ENCODE assay signal across 29 cellular contexts in genomic region chr11:36567684-36568083, GRCh38. TPM values are rescaled to one million over a fixed set of nuclear protein-coding genes. Genes with fewer than 3 reads are reported as not detected.
"Had no signal": no experiment of that assay in that cellular context is flagged by ENCODE, and none has a peak within 500 bp of the region (broad histone marks: within the 10 kb centered on the region; RNA-seq: fewer than 3 reads in every experiment).

RAG1 (plus strand) TSS chr11:36568007; CDS start chr11:36573305, 5,298 bp downstream.

- H3K9me3 ChIP-seq: MG63, SJCRH30 had no signal

- H3K4me3 ChIP-seq: MG63, SJCRH30, SK-N-MC had no signal

- H3K36me3 ChIP-seq: brain microvascular endothelial cell, MG63, SJCRH30 had no signal

- DNase-seq: activated CD4-positive, alpha-beta T cell treated with anti-CD3 and anti-CD28 coated beads, Interleukin-2, amount 10 ng/mL, durations not matched to agents 24 days and 14 days; activated CD4-positive, alpha-beta T cell treated with anti-CD3 and anti-CD28 coated beads, Interleukin-2, amount 50 U/mL, for 4 hours; activated CD8-positive, alpha-beta T cell treated with anti-CD3 and anti-CD28 coated beads for 36 hours; activated effector memory CD4-positive, alpha-beta T cell treated with anti-CD3 and anti-CD28 coated beads, Interleukin-2, amount 50 U/mL, for 16 hours; activated naive CD4-positive, alpha-beta T cell; activated naive CD4-positive, alpha-beta T cell treated with anti-CD3 and anti-CD28 coated beads, Interleukin-2, amount 50 U/mL, for 16 hours; activated naive CD8-positive, alpha-beta T cell treated with anti-CD3 and anti-CD28 coated beads for 36 hours; activated T-cell treated with anti-CD3 and anti-CD28 coated beads, Interleukin-2, amount 50 U/mL, for 1 hour; activated T-cell treated with anti-CD3 and anti-CD28 coated beads, Interleukin-2, amount 50 U/mL, for 72 hours; amniotic stem cell; aorta; brain microvascular endothelial cell; central memory CD4-positive, alpha-beta T cell; Karpas-422; MG63; NCI-H1048; NCI-H1436 treated with DMSO at 0.1 percent for 48 hours; NCI-H187; NCI-H2029 treated with DMSO at 0.1 percent for 48 hours; NCI-H2107; NCI-H2171; NCI-H510A; NCI-H526; NCI-H748 treated with DMSO at 0.1 percent for 48 hours; SHP77; T1000 had no signal

- H3K27ac ChIP-seq: brain microvascular endothelial cell, SJCRH30, SK-N-MC had no signal

RNA-seq across cellular contexts. Expression of gene RAG1, which starts in this region (rescaled TPM):
- total RNA-seq: OCI-LY7 had no signal
